9 cellular contexts compared by ENCODE assay signal in genomic region chr5:153965102-153965645, GRCh38.
DNase-seq lines count a peak whose midpoint lies in the region; ATAC-seq and TF ChIP-seq lines count a peak whose summit lies in the region.
"Had no signal": no experiment of that assay in that cellular context is flagged by ENCODE, and none has a peak within 500 bp of the region (broad histone marks: within the 10 kb centered on the region; RNA-seq: fewer than 3 reads in every experiment).

No MANE protein-coding gene starts in this region.

- peak; percentile 56 to 69 for DNase-seq in Caco-2
- DNase-seq in HT-29 (ENCODE audit: low spot score), result peak; percentile 75
- DNase-seq in NT2/D1 (ENCODE audit: low read depth, low spot score), result peak; percentile 47
- DNase-seq in adipocyte (ENCODE audit: low read depth), result peak; percentile 84
- no peak for DNase-seq in left ventricle myocardium inferior
- peak; percentile 17 for DNase-seq in renal cortical epithelial cell (ENCODE audit: low read depth)

- H3K9ac ChIP-seq in NT2/D1 (ENCODE audit: insufficient read length, low read depth) (no peak overlapping the region), adipocyte (ENCODE audit: low read length) (peak overlapping the region; percentile 50)

- H3K4me1 ChIP-seq in Caco-2 (no peaks in the 10 kb centered on the region), NT2/D1 (ENCODE audit: insufficient read depth, insufficient read length) (peaks cover 3% of the 10 kb centered on the region), adipocyte (ENCODE audit: control insufficient read depth, insufficient read depth, low read length) (peaks cover 14% of the 10 kb centered on the region), left ventricle myocardium inferior (peaks cover 2% of the 10 kb centered on the region)

- ATAC-seq in GM19351 (IDR thresholded peaks at IDR 0.05; ENCODE audit: unreplicated experiment) (peak; percentile 76), GM19328 (IDR thresholded peaks at IDR 0.05; ENCODE audit: unreplicated experiment) (no peak)

- H3K36me3 Mint-ChIP-seq in Caco-2 (ENCODE audit: insufficient read depth, unreplicated experiment), result no peaks in the 10 kb centered on the region
- H3K36me3 Mint-ChIP-seq: activated naive CD4-positive, alpha-beta T cell treated with anti-CD3 and anti-CD28 coated beads, Interleukin-2, amount 50 U/mL, for 24 hours had no signal

- H3K36me3 ChIP-seq in Caco-2 (ENCODE audit: control insufficient read depth, insufficient read depth, low read length), result no peaks in the 10 kb centered on the region
- no peaks in the 10 kb centered on the region for H3K36me3 ChIP-seq in NT2/D1 (ENCODE audit: insufficient read depth, insufficient read length, low read length)
- H3K36me3 ChIP-seq in adipocyte (ENCODE audit: control insufficient read depth, insufficient read depth, low read length, severe bottlenecking), result no peaks in the 10 kb centered on the region
- H3K36me3 ChIP-seq in left ventricle myocardium inferior, result no peaks in the 10 kb centered on the region

- H3K4me1 Mint-ChIP-seq in Caco-2 (ENCODE audit: low read depth, unreplicated experiment), result peaks cover 9% of the 10 kb centered on the region

- H3K9me3 Mint-ChIP-seq in Caco-2 (ENCODE audit: unreplicated experiment), result no peaks in the 10 kb centered on the region
- H3K9me3 Mint-ChIP-seq: activated naive CD4-positive, alpha-beta T cell treated with anti-CD3 and anti-CD28 coated beads, Interleukin-2, amount 50 U/mL, for 24 hours had no signal

- no peak overlapping the region for H3K27ac ChIP-seq in left ventricle myocardium inferior (replicated peaks)

- peak overlapping the region; percentile 22 for H3K4me3 Mint-ChIP-seq in Caco-2 (ENCODE audit: unreplicated experiment)
- H3K4me3 Mint-ChIP-seq: activated naive CD4-positive, alpha-beta T cell treated with anti-CD3 and anti-CD28 coated beads, Interleukin-2, amount 50 U/mL, for 24 hours had no signal

- H3K27ac Mint-ChIP-seq in Caco-2 (ENCODE audit: unreplicated experiment), result no peak overlapping the region
- H3K27ac Mint-ChIP-seq: activated naive CD4-positive, alpha-beta T cell treated with anti-CD3 and anti-CD28 coated beads, Interleukin-2, amount 50 U/mL, for 24 hours had no signal

- POLR2A ChIA-PET in Caco-2 (lab: Charles Lee), result no interaction called here

- CTCF ChIA-PET in Caco-2 (lab: Charles Lee), result interaction anchor here (0.5 to 2.0 kb wide), 12 partner anchors 9 to 1433 kb away, joined by 3 to 7 read pairs (median 5); partner anchors contain the start of gene GRIA1

- intact Hi-C loops in Caco-2 (cut with micrococcal nuclease; ENCODE audit: unreplicated experiment) (loop anchor here (1.0 to 10.0 kb wide), 8 partner anchors 48 to 1433 kb away; no protein-coding TSS in a partner anchor), left ventricle myocardium inferior (cut with micrococcal nuclease) (loop anchor here (2.0 to 5.0 kb wide), 2 partner anchors 468 to 1432 kb away; no protein-coding TSS in a partner anchor)

- BruUV-seq in Caco-2 (replicated peaks; lab: Mats Ljungman, UMichigan), result no TSS peak

- H3K9me3 ChIP-seq in Caco-2 (no peaks in the 10 kb centered on the region), NT2/D1 (ENCODE audit: insufficient read depth, low read length) (no peaks in the 10 kb centered on the region), adipocyte (ENCODE audit: control insufficient read depth, low read length) (no peaks in the 10 kb centered on the region), left ventricle myocardium inferior (replicated peaks) (no peaks in the 10 kb centered on the region)

- H3K27me3 ChIP-seq in Caco-2 (replicated peaks; ENCODE audit: control insufficient read depth, insufficient read depth, low read length) (no peaks in the 10 kb centered on the region), NT2/D1 (ENCODE audit: insufficient read depth, insufficient read length) (no peaks in the 10 kb centered on the region), adipocyte (replicated peaks; ENCODE audit: control insufficient read depth, insufficient read depth, low read length) (peaks cover 11% of the 10 kb centered on the region), left ventricle myocardium inferior (ENCODE audit: low read depth) (no peaks in the 10 kb centered on the region)

- H3K4me3 ChIP-seq in Caco-2 (ENCODE audit: low read depth, low read length) (no peak overlapping the region), NT2/D1 (ENCODE audit: insufficient read length, low read depth) (no peak overlapping the region), adipocyte (ENCODE audit: low read length) (peak overlapping the region; percentile 64), left ventricle myocardium inferior (peak overlapping the region; percentile 30)

- H3K27me3 Mint-ChIP-seq in Caco-2 (ENCODE audit: insufficient read depth, unreplicated experiment), result peaks cover 6% of the 10 kb centered on the region

- TF ChIP-seq CTCF in Caco-2 (IDR thresholded peaks at IDR 0.05; ENCODE audit: insufficient read depth in 1 of 2, low read depth in 1 of 2, low read length in 1 of 2, severe bottlenecking in 1 of 2, unreplicated experiment in 1 of 2) (peak; percentile 91 to 95), left ventricle myocardium inferior (IDR thresholded peaks at IDR 0.05; ENCODE audit: borderline replicate concordance) (peak; percentile 88)

Comparison
In these comparisons a context has a peak if more than half of its experiments do, and no peak if none do; other contexts are left out.
1. H3K4me3 ChIP-seq: peak in adipocyte (single experiment) and left ventricle myocardium inferior (single experiment); none in Caco-2 (single experiment) and NT2/D1 (single experiment).